16 cellular contexts compared by ENCODE assay signal in the genomic region with DNA sequence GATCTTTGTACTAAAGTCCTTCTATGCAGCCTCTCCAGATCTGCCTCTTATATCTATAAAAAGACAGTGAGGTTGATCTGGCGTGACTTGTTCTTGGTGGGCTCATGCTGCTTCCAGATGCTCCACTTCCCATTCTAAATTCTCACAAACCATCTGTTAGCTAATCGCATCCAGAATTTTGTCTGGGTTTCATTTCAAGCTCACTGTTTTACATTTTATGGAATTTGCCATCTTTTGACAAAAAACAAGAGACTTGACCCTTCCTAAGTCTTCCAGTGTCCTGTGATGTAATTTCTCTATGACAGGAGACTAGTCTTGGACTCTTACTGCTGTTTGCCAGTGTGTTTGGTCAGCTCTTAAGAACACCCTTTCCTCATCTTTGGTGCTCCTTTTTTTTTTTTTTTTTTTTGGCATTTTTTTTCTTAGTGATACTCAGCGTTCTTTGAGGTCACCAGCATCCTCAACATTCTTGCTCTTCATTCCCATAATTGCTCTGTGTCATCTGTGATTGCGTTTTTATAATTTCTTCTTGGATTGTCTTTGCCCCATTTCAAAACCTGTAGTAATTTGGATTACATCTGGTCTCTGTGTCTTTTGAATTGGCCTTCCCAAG. TPM values are rescaled to one million over a fixed set of nuclear protein-coding genes. Genes with fewer than 3 reads are reported as not detected.
DNase-seq lines count a peak whose midpoint lies in the region; ATAC-seq and TF ChIP-seq lines count a peak whose summit lies in the region.
"Had no signal": no experiment of that assay in that cellular context is flagged by ENCODE, and none has a peak within 500 bp of the region (broad histone marks: within the 10 kb centered on the region; RNA-seq: fewer than 3 reads in every experiment).

No MANE protein-coding gene starts in this region.

- DNase-seq in activated naive CD8-positive, alpha-beta T cell treated with anti-CD3 and anti-CD28 coated beads, Interleukin-2, amount 50 U/mL, for 24 hours = no peak
- DNase-seq in SK-N-SH = no peak
- peak; percentile 79 for DNase-seq in fibroblast of peridontal ligament (ENCODE audit: extremely low read depth)
- no peak for DNase-seq in stimulated activated naive CD8-positive, alpha-beta T cell treated with anti-CD3 and anti-CD28 coated beads, Interleukin-15, amount 100 ng/mL, for 72 hours
- no peak for DNase-seq in MCF 10A (ENCODE audit: unreplicated experiment)
- no peak for DNase-seq in SJCRH30
- DNase-seq: EL, Kasumi-1, NCI-H774, ovary, SHP77 had no signal

- intact Hi-C loops in MCF 10A (cut with micrococcal nuclease) = no loop called here

- no peaks in the 10 kb centered on the region for H3K27me3 Mint-ChIP-seq in activated naive CD8-positive, alpha-beta T cell
- no peaks in the 10 kb centered on the region for H3K27me3 Mint-ChIP-seq in activated naive CD8-positive, alpha-beta T cell treated with anti-CD3 and anti-CD28 coated beads, Interleukin-2, amount 50 U/mL, for 24 hours
- H3K27me3 Mint-ChIP-seq in stimulated activated naive CD8-positive, alpha-beta T cell treated with anti-CD3 and anti-CD28 coated beads, Interleukin-15, amount 100 ng/mL, for 72 hours = no peaks in the 10 kb centered on the region
- H3K27me3 Mint-ChIP-seq in MCF 10A (ENCODE audit: insufficient read depth, unreplicated experiment) = no peaks in the 10 kb centered on the region

- TF ChIP-seq RAD21 in SK-N-SH (IDR thresholded peaks at IDR 0.05; ENCODE audit: low read length) = no peak

- H3K4me1 ChIP-seq in SK-N-SH (ENCODE audit: control insufficient read depth in 1 of 2, insufficient read depth in 2 of 2, low read depth in 1 of 2, low read length in 1 of 2) = peaks cover 6 to 13% of the 10 kb centered on the region in 2 experiments; a peak in 2 of 4 replicates
- no peaks in the 10 kb centered on the region for H3K4me1 ChIP-seq in SJCRH30

- no peak for TF ChIP-seq EP300 in SK-N-SH (IDR thresholded peaks at IDR 0.05; ENCODE audit: borderline replicate concordance in 1 of 2, low read depth in 1 of 2, low read length in 1 of 2)

- peaks cover 2% of the 10 kb centered on the region for H3K36me3 Mint-ChIP-seq in activated naive CD8-positive, alpha-beta T cell
- H3K36me3 Mint-ChIP-seq in activated naive CD8-positive, alpha-beta T cell treated with anti-CD3 and anti-CD28 coated beads, Interleukin-2, amount 50 U/mL, for 24 hours (ENCODE audit: low read depth) = peaks cover 56% of the 10 kb centered on the region
- peaks cover 48% of the 10 kb centered on the region for H3K36me3 Mint-ChIP-seq in MCF 10A (ENCODE audit: insufficient read depth, unreplicated experiment)

- H3K4me3 ChIP-seq in SK-N-SH (ENCODE audit: low read depth in 2 of 2, low read length in 1 of 2) (no peak overlapping the region), SJCRH30 (no peak overlapping the region)
- H3K4me3 ChIP-seq: A549, ovary, thoracic aorta had no signal

- ATAC-seq in activated naive CD8-positive, alpha-beta T cell treated with anti-CD3 and anti-CD28 coated beads, Interleukin-2, amount 50 U/mL, for 24 hours = no peak
- no peak for ATAC-seq in stimulated activated naive CD8-positive, alpha-beta T cell treated with anti-CD3 and anti-CD28 coated beads, Interleukin-15, amount 100 ng/mL, for 72 hours
- ATAC-seq in GM21576 (IDR thresholded peaks at IDR 0.05; ENCODE audit: unreplicated experiment) = no peak
- ATAC-seq: A549 had no signal

- 69% methylated on average over 4 of the region's 4 CpGs for WGBS in SK-N-SH (ENCODE audit: low lambda C conversion rate)

- no peaks in the 10 kb centered on the region for H3K9me3 Mint-ChIP-seq in activated naive CD8-positive, alpha-beta T cell (ENCODE audit: low read depth)
- H3K9me3 Mint-ChIP-seq in activated naive CD8-positive, alpha-beta T cell treated with anti-CD3 and anti-CD28 coated beads, Interleukin-2, amount 50 U/mL, for 24 hours = no peaks in the 10 kb centered on the region
- no peaks in the 10 kb centered on the region for H3K9me3 Mint-ChIP-seq in stimulated activated naive CD8-positive, alpha-beta T cell treated with anti-CD3 and anti-CD28 coated beads, Interleukin-15, amount 100 ng/mL, for 72 hours
- H3K9me3 Mint-ChIP-seq in MCF 10A (ENCODE audit: unreplicated experiment) = no peaks in the 10 kb centered on the region

- H4K20me1 ChIP-seq in SK-N-SH (ENCODE audit: insufficient read depth) = peaks cover 98% of the 10 kb centered on the region

- H3K9me2 ChIP-seq in SK-N-SH = no peaks in the 10 kb centered on the region

- peaks cover 9% of the 10 kb centered on the region for H3F3A ChIP-seq in SK-N-SH (replicated peaks; ENCODE audit: insufficient read depth)

- H3K27ac ChIP-seq in SK-N-SH (ENCODE audit: low read depth in 2 of 2, low read length in 1 of 2) (peak overlapping the region in 1 of 2 experiments; percentile 6; a peak in 1 of 4 replicates), SJCRH30 (no peak overlapping the region)
- H3K27ac ChIP-seq: A549, ovary, thoracic aorta had no signal

- H2AFZ ChIP-seq in SK-N-SH (ENCODE audit: low read depth) = no peak overlapping the region

- CTCF ChIA-PET in SK-N-SH (lab: Yijun Ruan, JAX) = interaction anchor here (1.0 kb wide), 1 partner anchor 25 kb away, joined by 3 read pairs; no protein-coding TSS in a partner anchor
- CTCF ChIA-PET in MCF 10A (lab: Yijun Ruan, JAX) = interaction anchor here (0.6 to 1.4 kb wide), 2 partner anchors 21 to 54 kb away, joined by 3 to 4 read pairs; no protein-coding TSS in a partner anchor

- no TSS peak for BruUV-seq in MCF 10A (replicated peaks; lab: Mats Ljungman, UMichigan)

- H3K79me2 ChIP-seq in SK-N-SH (ENCODE audit: insufficient read depth) = peaks cover 98% of the 10 kb centered on the region

- H3K4me1 Mint-ChIP-seq in activated naive CD8-positive, alpha-beta T cell (ENCODE audit: low read depth) = peaks cover 80% of the 10 kb centered on the region
- peaks cover 74% of the 10 kb centered on the region for H3K4me1 Mint-ChIP-seq in activated naive CD8-positive, alpha-beta T cell treated with anti-CD3 and anti-CD28 coated beads, Interleukin-2, amount 50 U/mL, for 24 hours
- peaks cover 91% of the 10 kb centered on the region for H3K4me1 Mint-ChIP-seq in stimulated activated naive CD8-positive, alpha-beta T cell treated with anti-CD3 and anti-CD28 coated beads, Interleukin-15, amount 100 ng/mL, for 72 hours
- peaks cover 40% of the 10 kb centered on the region for H3K4me1 Mint-ChIP-seq in MCF 10A (ENCODE audit: insufficient read depth, unreplicated experiment)

- no peaks in the 10 kb centered on the region for H3K27me3 ChIP-seq in SK-N-SH (ENCODE audit: insufficient read depth)
- H3K27me3 ChIP-seq in SJCRH30 = no peaks in the 10 kb centered on the region
- H3K27me3 ChIP-seq: ovary had no signal

- H3K36me3 ChIP-seq in SK-N-SH (replicated peaks in 1 of 2; ENCODE audit: control insufficient read depth in 1 of 2, insufficient read depth in 2 of 2, low read length in 1 of 2) = peaks cover 0 to 16% of the 10 kb centered on the region in 2 experiments
- H3K36me3 ChIP-seq in SJCRH30 = peaks cover 44% of the 10 kb centered on the region
- H3K36me3 ChIP-seq: ovary had no signal

- no peak overlapping the region for H3K4me2 ChIP-seq in SK-N-SH
- H3K4me2 ChIP-seq: A549 had no signal

- H3K9me3 ChIP-seq in SK-N-SH = no peaks in the 10 kb centered on the region
- no peaks in the 10 kb centered on the region for H3K9me3 ChIP-seq in SJCRH30 (replicated peaks)
- H3K9me3 ChIP-seq: A549, ovary, thoracic aorta had no signal

- H3K9ac ChIP-seq in SK-N-SH = no peak overlapping the region

- POLR2A ChIA-PET in SK-N-SH (lab: Yijun Ruan, JAX) (no interaction called here), MCF 10A (lab: Yijun Ruan, JAX) (interaction anchor here (0.9 to 1.1 kb wide), 2 partner anchors 35 to 163 kb away, joined by 3 read pairs; no protein-coding TSS in a partner anchor)

- H3K27ac Mint-ChIP-seq in activated naive CD8-positive, alpha-beta T cell = peak overlapping the region; percentile 13
- H3K27ac Mint-ChIP-seq in activated naive CD8-positive, alpha-beta T cell treated with anti-CD3 and anti-CD28 coated beads, Interleukin-2, amount 50 U/mL, for 24 hours = no peak overlapping the region
- H3K27ac Mint-ChIP-seq in stimulated activated naive CD8-positive, alpha-beta T cell treated with anti-CD3 and anti-CD28 coated beads, Interleukin-15, amount 100 ng/mL, for 72 hours = no peak overlapping the region
- H3K27ac Mint-ChIP-seq in MCF 10A (ENCODE audit: low read depth, unreplicated experiment) = no peak overlapping the region

- peak overlapping the region; percentile 40 for H3K4me3 Mint-ChIP-seq in activated naive CD8-positive, alpha-beta T cell
- no peak overlapping the region for H3K4me3 Mint-ChIP-seq in activated naive CD8-positive, alpha-beta T cell treated with anti-CD3 and anti-CD28 coated beads, Interleukin-2, amount 50 U/mL, for 24 hours
- H3K4me3 Mint-ChIP-seq in stimulated activated naive CD8-positive, alpha-beta T cell treated with anti-CD3 and anti-CD28 coated beads, Interleukin-15, amount 100 ng/mL, for 72 hours = no peak overlapping the region
- H3K4me3 Mint-ChIP-seq in MCF 10A (ENCODE audit: unreplicated experiment) = no peak overlapping the region

- TF ChIP-seq CTCF in SK-N-SH (IDR thresholded peaks at IDR 0.05) (no peak), MCF 10A (IDR thresholded peaks at IDR 0.05; ENCODE audit: unreplicated experiment) (no peak)

TF ChIP-seq in SK-N-SH, 30 proteins besides CTCF, POLR2A, EP300 and RAD21 (continues in another document):
- 0 out of 2 replicates have a peak, but pooled peaks have one; percentile 4 for TF ChIP-seq MXI1 (IDR thresholded peaks at IDR 0.05; ENCODE audit: low read depth, low read length)
- peak; percentile 34; the same call in 1 of the 2 replicates for TF ChIP-seq TCF12 (IDR thresholded peaks at IDR 0.05)

RNA-seq across cellular contexts. Expression of a gene that starts 23.1 kb away (rescaled TPM):
- polyA plus RNA-seq in SK-N-SH (2012; rRNA removed) = 9.6 and 10.2 TPM in 2 replicates
- 12.2 and 12.7 TPM in 2 replicates for polyA plus RNA-seq in SK-N-SH (2012; cell fraction: cytosol; rRNA removed)
- polyA plus RNA-seq in SK-N-SH (2012; cell fraction: nucleus; rRNA removed) = 6.8 and 8.9 TPM in 2 replicates
- total RNA-seq in MCF 10A (2022) = 74.0 and 76.1 TPM in 2 replicates
- 81.7 and 85.6 TPM in 2 replicates for total RNA-seq in SJCRH30 (2014; rRNA removed; shearing (Covaris generic))

RNA-seq across cellular contexts. Expression of a gene that starts 26.8 kb away (rescaled TPM):
- polyA plus RNA-seq in SK-N-SH (2012; rRNA removed) = 1.3 and 1.7 TPM in 2 replicates
- polyA plus RNA-seq in SK-N-SH (2012; cell fraction: cytosol; rRNA removed) = 0.77 and 0.98 TPM in 2 replicates
- polyA plus RNA-seq in SK-N-SH (2012; cell fraction: nucleus; rRNA removed) = 4.7 and 6.1 TPM in 2 replicates
- 1.1 and 1.3 TPM in 2 replicates for total RNA-seq in MCF 10A (2022)
- total RNA-seq in SJCRH30 (2014; rRNA removed; shearing (Covaris generic)) = 0.20 TPM in 1 of 2 replicates, not detected in the other
- total RNA-seq: H4 had no signal

RNA-seq across cellular contexts. Expression of a gene that starts 41.8 kb away (rescaled TPM):
- polyA plus RNA-seq in SK-N-SH (2012; rRNA removed) = 37.7 and 41.5 TPM in 2 replicates
- polyA plus RNA-seq in SK-N-SH (2012; cell fraction: cytosol; rRNA removed) = 11.9 and 15.0 TPM in 2 replicates
- 294 and 344 TPM in 2 replicates for polyA plus RNA-seq in SK-N-SH (2012; cell fraction: nucleus; rRNA removed)
- 49.2 and 57.3 TPM in 2 replicates for total RNA-seq in MCF 10A (2022)
- 24.5 and 39.9 TPM in 2 replicates for total RNA-seq in SJCRH30 (2014; rRNA removed; shearing (Covaris generic))
